ENCODE assay signal across 8 cellular contexts in the genomic region with DNA sequence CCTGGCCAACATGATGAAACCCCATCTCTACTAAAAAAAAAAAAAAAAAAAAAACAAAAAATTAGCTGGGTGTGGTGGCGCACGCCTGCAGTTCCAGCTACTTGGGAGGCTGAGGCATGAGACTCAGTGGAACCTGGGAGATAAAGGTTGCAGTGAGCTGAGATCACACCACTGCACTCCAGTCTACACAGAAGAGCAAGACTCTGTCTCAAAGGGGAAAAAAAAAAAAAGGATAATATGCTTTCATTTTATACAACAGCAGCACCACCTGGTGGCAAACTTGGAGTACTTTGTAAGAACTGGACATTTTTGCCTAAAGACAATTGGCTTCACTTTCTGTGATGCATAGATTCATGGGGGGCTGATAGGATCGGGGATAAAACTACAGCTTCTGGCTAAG. TPM values are rescaled to one million over a fixed set of nuclear protein-coding genes. Genes with fewer than 3 reads are reported as not detected.
A peak's percentile ranks its signal among the peaks of the same experiment; 100 is the strongest.
DNase-seq lines count a peak whose midpoint lies in the region; ATAC-seq, FAIRE-seq and TF ChIP-seq lines count a peak whose summit lies in the region.

No MANE protein-coding gene starts in this region.

- POLR2A ChIA-PET in A549 (lab: Yijun Ruan, JAX): interaction anchor here (0.9 kb wide), 1 partner anchor 18 kb away, joined by 4 read pairs; no protein-coding TSS in a partner anchor

- H3K4me3 ChIP-seq in A549: no peak overlapping the region

- WGBS in A549 (ENCODE audit: missing lambda C conversion rate): 73% methylated on average over 3 of the region's 3 CpGs

- peak; percentile 59 to 72; a peak in 5 of 6 replicates for ATAC-seq in A549
- no peak for ATAC-seq in HG03571 (IDR thresholded peaks at IDR 0.05; ENCODE audit: unreplicated experiment)

- FAIRE-seq in A549 (lab: Jason Lieb, UNC): peak; percentile 7
- peak; percentile 72 for FAIRE-seq in GM18507 (lab: Jason Lieb, UNC)

- TF ChIP-seq RAD21 in A549 (conservative IDR thresholded peaks at IDR 0.05 in 1 of 2, IDR thresholded peaks at IDR 0.05 in 1 of 2): peak; percentile 90 to 91

- TF ChIP-seq CTCF in A549 (IDR thresholded peaks at IDR 0.05): peak; percentile 81

- DNase-seq in A549 (ENCODE audit: low read depth in 1 of 2, low spot score in 1 of 2): peak; percentile 60 to 78
- DNase-seq in GM18507 (ENCODE audit: extremely low spot score, insufficient read length, low read depth): no peak
- peak; percentile 27 to 62 for DNase-seq in NCI-H446 (lab: John Stamatoyannopoulos, UW)
- peak; percentile 38 to 44 for DNase-seq in activated CD4-positive, alpha-beta T cell treated with anti-CD3 and anti-CD28 coated beads for 24 hours (ENCODE audit: low read depth in 2 of 2)
- peak; percentile 57 for DNase-seq in ecto neural progenitor cell (ENCODE audit: low spot score)
- DNase-seq in midbrain (lab: John Stamatoyannopoulos, UW): peak; percentile 49
- peak; percentile 56 for DNase-seq in stromal cell of bone marrow (ENCODE audit: low read depth)

- no peaks in the 10 kb centered on the region for H3K4me1 ChIP-seq in A549

- H3K27ac ChIP-seq in A549: no peak overlapping the region

- H3K4me2 ChIP-seq in A549: no peak overlapping the region

- H3K9me3 ChIP-seq in A549: no peaks in the 10 kb centered on the region

- CTCF ChIA-PET in A549 (lab: Yijun Ruan, JAX): interaction anchor here (0.6 to 24.8 kb wide), 89 partner anchors 8 to 1293 kb away, joined by 3 to 503 read pairs (median 4); a partner anchor contains a TSS

- no peak for TF ChIP-seq EP300 in A549 (IDR thresholded peaks at IDR 0.05)

- TF ChIP-seq POLR2A in A549 (IDR thresholded peaks at IDR 0.05; ENCODE audit: low read length): no peak

TF ChIP-seq in A549, 52 proteins besides CTCF, POLR2A, EP300 and RAD21:
- TF ChIP-seq CHD4 (IDR thresholded peaks at IDR 0.05; ENCODE audit: borderline replicate concordance): no peak
- no peak for TF ChIP-seq KDM5A (IDR thresholded peaks at IDR 0.05)
- TF ChIP-seq RNF2 (IDR thresholded peaks at IDR 0.05; ENCODE audit: borderline replicate concordance, low read depth): no peak
- peak; percentile 89 for TF ChIP-seq SMC3 (IDR thresholded peaks at IDR 0.05)

RNA-seq across cellular contexts. Expression of a gene that starts 8.5 kb away (rescaled TPM):
- 81.6 and 113 TPM in 2 replicates for polyA plus RNA-seq in A549 (2011; rRNA removed)
- polyA plus RNA-seq in A549 (2012; cell fraction: cytosol; rRNA removed): 64.0 and 84.3 TPM in 2 replicates
- polyA plus RNA-seq in A549 (2012; cell fraction: nucleus; rRNA removed): 57.0 and 81.5 TPM in 2 replicates
- 72.5 to 82.7 TPM (median 78.7 TPM) in 3 replicates for polyA plus RNA-seq in A549 (2017; fragmentation: RNase III; extraction: RNeasy Plus Mini Kit Qiagen cat#74134 plus additional on column Dnase treatment)
- polyA minus RNA-seq in A549 (2011; rRNA and poly(A)+ RNA removed): 132 and 175 TPM in 2 replicates

RNA-seq across cellular contexts. Expression of a gene that starts 8.6 kb away (rescaled TPM):
- 118 TPM in 2 replicates for polyA plus RNA-seq in A549 (2011; rRNA removed)
- polyA plus RNA-seq in A549 (2012; cell fraction: cytosol; rRNA removed): 97.9 and 112 TPM in 2 replicates
- polyA plus RNA-seq in A549 (2012; cell fraction: nucleus; rRNA removed): 101 and 109 TPM in 2 replicates
- polyA plus RNA-seq in A549 (2017; fragmentation: RNase III; extraction: RNeasy Plus Mini Kit Qiagen cat#74134 plus additional on column Dnase treatment): 77.1 to 87.3 TPM (median 78.8 TPM) in 3 replicates
- 132 and 150 TPM in 2 replicates for polyA minus RNA-seq in A549 (2011; rRNA and poly(A)+ RNA removed)

RNA-seq across cellular contexts. Expression of a gene that starts 18.4 kb away (rescaled TPM):
- 9.1 and 11.1 TPM in 2 replicates for polyA plus RNA-seq in A549 (2011; rRNA removed)
- polyA plus RNA-seq in A549 (2012; cell fraction: cytosol; rRNA removed): 23.0 and 37.0 TPM in 2 replicates
- 51.5 and 90.9 TPM in 2 replicates for polyA plus RNA-seq in A549 (2012; cell fraction: nucleus; rRNA removed)
- polyA plus RNA-seq in A549 (2017; fragmentation: RNase III; extraction: RNeasy Plus Mini Kit Qiagen cat#74134 plus additional on column Dnase treatment): 12.4 to 18.6 TPM (median 14.1 TPM) in 3 replicates
- polyA minus RNA-seq in A549 (2011; rRNA and poly(A)+ RNA removed): 16.0 and 17.6 TPM in 2 replicates
